Comparison of ENCODE assay signal across 22 cellular contexts in the genomic region with DNA sequence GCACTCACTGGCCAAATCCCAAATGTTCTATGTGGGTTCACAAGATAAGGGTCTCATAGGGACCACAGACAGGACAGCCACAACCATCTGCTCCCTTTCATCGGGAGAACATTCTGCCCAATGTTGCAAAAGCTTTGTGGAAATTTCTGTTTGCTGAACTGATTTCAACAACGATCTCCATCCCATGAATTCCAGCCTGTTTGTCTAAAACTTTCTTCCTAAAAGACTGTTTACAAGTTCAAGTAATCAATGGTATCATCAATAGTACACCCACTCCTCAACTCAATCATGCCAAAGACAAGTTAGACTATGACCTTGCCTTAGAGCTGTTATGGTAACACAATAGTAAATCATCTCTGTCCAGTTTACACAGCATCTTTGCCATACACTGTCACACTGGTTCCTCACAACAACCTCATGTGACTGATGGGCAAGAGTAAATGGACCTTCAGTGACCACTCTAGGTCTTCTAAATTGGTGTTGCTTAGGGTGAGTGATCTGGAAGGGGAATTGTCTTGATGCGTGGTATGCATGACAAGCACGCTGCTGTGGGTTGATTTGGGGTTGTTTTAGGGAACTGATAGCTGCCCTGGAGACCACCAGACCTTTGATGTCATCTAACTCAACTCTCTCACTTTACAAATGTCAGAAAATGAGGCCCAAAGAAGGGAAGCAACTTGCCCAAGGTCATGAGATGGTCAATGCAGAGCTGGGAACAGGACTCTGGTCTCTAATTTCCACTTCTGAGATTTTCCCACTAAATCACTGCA.
"Had no signal": no experiment of that assay in that cellular context is flagged by ENCODE, and none has a peak within 500 bp of the region (broad histone marks: within the 10 kb centered on the region; RNA-seq: fewer than 3 reads in every experiment).

No MANE protein-coding gene starts in this region.

- DNase-seq: colonic mucosa; dermis blood vessel endothelial cell; effector memory CD4-positive, alpha-beta T cell; foreskin melanocyte; hypothalamus; immature natural killer cell; islet precursor cell; kidney glomerular epithelial cell; mesenchymal stem cell; mucosa of descending colon; naive B cell; stimulated activated CD4-positive, alpha-beta T cell treated with anti-CD3 and anti-CD28 coated beads, Interleukin-12 subunit alpha, Interleukin-12 subunit beta, amount 100 ng/mL, for 4 hours; stimulated activated CD4-positive, alpha-beta T cell treated with anti-CD3 and anti-CD28 coated beads, Interleukin-1b, Interleukin-23, amount 100 ng/mL, for 48 hours; stimulated activated CD4-positive, alpha-beta T cell treated with anti-CD3 and anti-CD28 coated beads, Interleukin-4, amount 100 ng/mL, for 1 hour; stimulated activated CD8-positive, alpha-beta memory T cell treated with anti-CD3 and anti-CD28 coated beads, Interleukin-4, amount 100 ng/mL, for 48 hours; upper lobe of left lung had no signal

- H3K4me3 ChIP-seq: colonic mucosa, esophagus muscularis mucosa, mucosa of descending colon, neural progenitor cell, smooth muscle cell, thoracic aorta, tibial nerve, upper lobe of left lung had no signal

- H3K27ac ChIP-seq: colonic mucosa, esophagus muscularis mucosa, neural progenitor cell, parathyroid adenoma, thoracic aorta, tibial nerve, upper lobe of left lung had no signal

- ATAC-seq: mucosa of descending colon had no signal

- H3K36me3 ChIP-seq: colonic mucosa, esophagus muscularis mucosa, neural progenitor cell, thoracic aorta, tibial nerve, upper lobe of left lung had no signal

- H3K4me1 ChIP-seq: colonic mucosa, neural progenitor cell, parathyroid adenoma, upper lobe of left lung had no signal

- H3K9me3 ChIP-seq: colonic mucosa, esophagus muscularis mucosa, mucosa of descending colon, thoracic aorta, tibial nerve, upper lobe of left lung had no signal

- H3K27me3 ChIP-seq: colonic mucosa, esophagus muscularis mucosa, neural progenitor cell, tibial nerve, upper lobe of left lung had no signal
